ENCODE assay signal across 8 cellular contexts in genomic region chr10:91164520-91165065, GRCh38. TPM values are rescaled to one million over a fixed set of nuclear protein-coding genes. Genes with fewer than 3 reads are reported as not detected.
A peak's percentile ranks its signal among the peaks of the same experiment; 100 is the strongest.
DNase-seq lines count a peak whose midpoint lies in the region; ATAC-seq and TF ChIP-seq lines count a peak whose summit lies in the region.

No MANE protein-coding gene starts in this region.

- DNase-seq in Caki2 (ENCODE audit: low read depth) (peak; percentile 2), SJSA1 (ENCODE audit: low read depth in 1 of 2, low spot score in 2 of 2) (peak in 1 of 2 experiments; percentile 25), epithelial cell of prostate (ENCODE audit: low read depth, low spot score) (no peak), ovary (no peak), NCI-H2107 (lab: John Stamatoyannopoulos, UW) (no peak), amygdala (lab: John Stamatoyannopoulos, UW) (no peak), cerebellum (ENCODE audit: low spot score) (no peak)

- no peak for TF ChIP-seq EP300 in ovary (IDR thresholded peaks at IDR 0.05)

- peaks cover 23% of the 10 kb centered on the region for H3K4me1 ChIP-seq in SJSA1 (replicated peaks)
- H3K4me1 ChIP-seq in ovary (ENCODE audit: insufficient read depth) = peaks cover 1% of the 10 kb centered on the region

- no peak for ATAC-seq in GM19467 (IDR thresholded peaks at IDR 0.05; ENCODE audit: unreplicated experiment)

- intact Hi-C loops in ovary (cut with DNase I) = loop anchor here in 2 of 4 donors (10.0 kb wide), 3 partner anchors 50 to 110 kb away; no protein-coding TSS in a partner anchor

- no peaks in the 10 kb centered on the region for H3K27me3 ChIP-seq in SJSA1 (replicated peaks)
- H3K27me3 ChIP-seq in ovary = no peaks in the 10 kb centered on the region

- TF ChIP-seq POLR2A in ovary (IDR thresholded peaks at IDR 0.05) = no peak

- peak overlapping the region; percentile 97 for H3K4me3 ChIP-seq in SJSA1
- no peak overlapping the region for H3K4me3 ChIP-seq in ovary

- in situ Hi-C loops in Caki2 (cut with HindIII; ENCODE audit: low pct_unique_long_range_greater_than_20kb, low sequenced_read_pairs) = no loop called here

- H3K9me3 ChIP-seq in SJSA1 (replicated peaks) (no peaks in the 10 kb centered on the region; the same call in 1 of the 2 replicates), ovary (no peaks in the 10 kb centered on the region)

- H3K36me3 ChIP-seq in SJSA1 (peaks cover 10% of the 10 kb centered on the region), ovary (no peaks in the 10 kb centered on the region)

- no peak for TF ChIP-seq CTCF in ovary (IDR thresholded peaks at IDR 0.05)

- 60 to 68% (median 62%) methylated on average over 7 of the region's 7 CpGs for WGBS in ovary, 3 donors

- H3K27ac ChIP-seq in SJSA1 (no peak overlapping the region), epithelial cell of prostate (peak overlapping the region; percentile 71), ovary (peak overlapping the region; percentile 100)

RNA-seq across cellular contexts. Expression of gene PCGF5, which starts 55.9 kb away (rescaled TPM):
- total RNA-seq in Caki2 (2014; rRNA removed; shearing (Covaris generic); ENCODE audit: low replicate concordance) = 36.7 and 36.8 TPM in 2 replicates
- total RNA-seq in SJSA1 (2014; rRNA removed; shearing (Covaris generic)) = 16.7 and 32.1 TPM in 2 replicates
- 10 to 100 TPM; 32.0 to 49.0 (median 37.9) TPM for total RNA-seq in ovary
- 10 to 100 TPM; 13.1 to 28.1 TPM for polyA plus RNA-seq in ovary
- 19.6 TPM for total RNA-seq in cerebellum
